ENCODE assay signal across 1 cellular context in the genomic region with DNA sequence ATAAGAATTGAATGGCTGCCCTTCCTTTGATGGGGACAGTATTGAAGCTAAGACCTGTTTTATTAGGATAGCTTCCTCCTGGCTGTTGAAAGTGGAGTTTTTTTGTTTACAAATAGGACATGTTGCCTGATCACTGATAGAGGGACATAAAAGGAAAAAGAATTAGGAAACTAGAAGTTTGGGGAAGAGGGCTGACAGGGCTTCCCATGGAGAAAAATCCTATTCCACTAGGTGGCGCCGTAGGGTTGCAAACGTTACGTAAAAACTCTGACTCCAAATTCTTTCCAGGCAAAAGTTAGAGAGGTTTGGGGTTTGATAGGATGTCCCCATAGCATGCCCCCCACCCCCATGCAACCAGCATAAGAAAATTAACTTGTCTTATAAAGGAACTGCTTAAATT.
TF ChIP-seq lines count a peak whose summit lies in the region.

No MANE protein-coding gene starts in this region.

TF ChIP-seq in HEK293T, 16 proteins besides CTCF, POLR2A, EP300 and RAD21 (continued from another document):
- no peak for TF ChIP-seq FOXK2 (IDR thresholded peaks at IDR 0.05)
- TF ChIP-seq TARDBP (IDR thresholded peaks at IDR 0.05), result no peak
- no peak for TF ChIP-seq HDGF (IDR thresholded peaks at IDR 0.05; ENCODE audit: borderline replicate concordance)
- TF ChIP-seq NFRKB (IDR thresholded peaks at IDR 0.05), result no peak
